ENCODE assay signal across 17 cellular contexts in genomic region chr1:231206856-231207255, GRCh38. TPM values are rescaled to one million over a fixed set of nuclear protein-coding genes. Genes with fewer than 3 reads are reported as not detected.
DNase-seq lines count a peak whose midpoint lies in the region; ATAC-seq and TF ChIP-seq lines count a peak whose summit lies in the region.
"Had no signal": no experiment of that assay in that cellular context is flagged by ENCODE, and none has a peak within 500 bp of the region (broad histone marks: within the 10 kb centered on the region; RNA-seq: fewer than 3 reads in every experiment).

No MANE protein-coding gene starts in this region.

- H3K27me3 ChIP-seq in breast epithelium: peaks cover 0 to 11% of the 10 kb centered on the region in 2 donors
- no peaks in the 10 kb centered on the region for H3K27me3 ChIP-seq in spleen (replicated peaks in 1 of 7)
- peaks cover 0 to 2% (median 0%) of the 10 kb centered on the region in 3 donors for H3K27me3 ChIP-seq in psoas muscle (ENCODE audit: insufficient read depth in 3 of 3, low read length in 2 of 3)

- H3K9me3 ChIP-seq in breast epithelium (no peaks in the 10 kb centered on the region), spleen (no peaks in the 10 kb centered on the region), psoas muscle (no peaks in the 10 kb centered on the region)

- DNase-seq in T47D (ENCODE audit: low read depth in 1 of 2, low spot score in 1 of 2) (peak; percentile 31 to 54), breast epithelium (ENCODE audit: low spot score in 2 of 2) (no peak), SK-MEL-5 (ENCODE audit: low read depth, low spot score) (peak; percentile 45), spleen (peak; percentile 47), GM13976 (ENCODE audit: low spot score) (no peak), psoas muscle (no peak), activated gamma-delta T cell (lab: John Stamatoyannopoulos, UW) (no peak)
- DNase-seq: cortex of kidney, GOT3, mesendoderm, NCI-H187 treated with DMSO at 0.1 percent for 48 hours had no signal

- peak; percentile 31 for ATAC-seq in esophagus mucosa
- ATAC-seq in psoas muscle: no peak
- ATAC-seq: GM12878, WTC11 had no signal

- no peak for TF ChIP-seq CTCF in breast epithelium (IDR thresholded peaks at IDR 0.05)
- TF ChIP-seq CTCF in spleen (IDR thresholded peaks at IDR 0.05 in 8 of 11, conservative IDR thresholded peaks at IDR 0.05 in 3 of 11): no peak
- TF ChIP-seq CTCF in GM13976 (IDR thresholded peaks at IDR 0.05; ENCODE audit: borderline replicate concordance, control extremely low read depth, extremely low read depth, insufficient read depth, missing control alignments): no peak
- TF ChIP-seq CTCF in psoas muscle (IDR thresholded peaks at IDR 0.05): no peak

- intact Hi-C loops in breast epithelium (cut with DNase I; ENCODE audit: low total_unique reads) (no loop called here), spleen (cut with DNase I; ENCODE audit: low total_unique reads) (no loop called here), psoas muscle (cut with DNase I) (loop anchor here in 1 of 2 donors (5.0 kb wide), 1 partner anchor 115 kb away; no protein-coding TSS in a partner anchor)

- WGBS in spleen, 5 donors: 55 to 72% (median 64%) methylated on average over 8 of the region's 8 CpGs
- 47 to 61% (median 56%) methylated on average over 8 of the region's 8 CpGs for WGBS in psoas muscle, 3 donors

- H3K27ac ChIP-seq in breast epithelium (no peak overlapping the region), spleen (no peak overlapping the region), psoas muscle (no peak overlapping the region)
- H3K27ac ChIP-seq: epithelial cell of prostate had no signal

- H3K4me3 ChIP-seq in breast epithelium: no peak overlapping the region
- no peak overlapping the region for H3K4me3 ChIP-seq in spleen
- H3K4me3 ChIP-seq in psoas muscle: no peak overlapping the region
- H3K4me3 ChIP-seq: GM12878 had no signal

- H3K4me1 ChIP-seq in breast epithelium (no peaks in the 10 kb centered on the region), spleen (peaks cover 6 to 10% (median 9%) of the 10 kb centered on the region in 6 donors), psoas muscle (no peaks in the 10 kb centered on the region)

- H3K36me3 ChIP-seq in breast epithelium (no peaks in the 10 kb centered on the region), spleen (no peaks in the 10 kb centered on the region), psoas muscle (ENCODE audit: insufficient read depth in 1 of 2, low read depth in 1 of 2) (no peaks in the 10 kb centered on the region)

- in situ Hi-C loops in T47D (cut with HindIII; ENCODE audit: low pct_unique_long_range_greater_than_20kb, low sequenced_read_pairs): no loop called here
- in situ Hi-C loops in SK-MEL-5 (cut with HindIII; ENCODE audit: low pct_unique_long_range_greater_than_20kb, low sequenced_read_pairs): no loop called here
- in situ Hi-C loops in GM13976 (cut with MboI; ENCODE audit: low sequenced_read_pairs, unreplicated experiment): no loop called here

- TF ChIP-seq POLR2A in breast epithelium (IDR thresholded peaks at IDR 0.05) (no peak), spleen (IDR thresholded peaks at IDR 0.05) (no peak)

RNA-seq across cellular contexts. Expression of gene GNPAT, which starts 34.2 kb away (rescaled TPM):
- total RNA-seq in breast epithelium (10 to 100 TPM; 31.1 to 40.8 (median 35.8) TPM), esophagus mucosa (20.6 TPM), spleen (10 to 100 TPM; 27.9 to 42.6 (median 33.7) TPM), psoas muscle (10 to 100 TPM; 65.8 to 77.6 (median 73.4) TPM)
- 48.2 and 50.1 TPM in 2 replicates for total RNA-seq in SK-MEL-5 (2014; rRNA removed; shearing (Covaris generic))
- 22.7 and 24.4 TPM in 2 replicates for polyA plus RNA-seq in SK-MEL-5 (2015; cell fraction: cytosol; rRNA removed)
- polyA plus RNA-seq in SK-MEL-5 (2015; cell fraction: nucleus; rRNA removed): 44.9 and 45.0 TPM in 2 replicates
- polyA plus RNA-seq in spleen (10 to 100 TPM; 27.7 to 42.9 (median 42.6) TPM), psoas muscle (100 to 1,000 TPM in 1 of 3 donors, 10 to 100 TPM in 2; 45.5 to 112 (median 70.9) TPM)

RNA-seq across cellular contexts. Expression of gene TRIM67, which starts 45.0 kb away (rescaled TPM):
- total RNA-seq in breast epithelium: not detected
- total RNA-seq in SK-MEL-5 (2014; rRNA removed; shearing (Covaris generic)): 0.03 TPM in 1 of 2 replicates, not detected in the other
- polyA plus RNA-seq in SK-MEL-5 (2015; cell fraction: cytosol; rRNA removed): 0.11 TPM in 1 of 2 replicates, not detected in the other
- 0.32 and 0.34 TPM in 2 replicates for polyA plus RNA-seq in SK-MEL-5 (2015; cell fraction: nucleus; rRNA removed)
- total RNA-seq in esophagus mucosa: not detected
- total RNA-seq in spleen: under 1 TPM in 1 of 7 donors, not detected in 6; 0.06 TPM
- under 1 TPM in 2 of 3 donors, not detected in 1; under 0.01 TPM for polyA plus RNA-seq in spleen
- under 1 TPM in 1 of 4 donors, not detected in 3; 0.06 TPM for total RNA-seq in psoas muscle
- polyA plus RNA-seq in psoas muscle: not detected
- total RNA-seq: activated CD8-positive, alpha-beta memory T cell treated with anti-CD3 and anti-CD28 coated beads for 36 hours; activated T-helper 2 cell treated with anti-CD3 and anti-CD28 coated beads, Interferon-gamma antibody, Interleukin-2, Interleukin-4, amounts not matched to agents 10 μg/mL and 5 μg/mL and 100 μg/mL, durations not matched to agents 14 hours and 24 hours and 36 hours; GM12878; WTC11 had no signal

Comparison
In these comparisons a context has a peak if more than half of its experiments do, and no peak if none do; other contexts are left out.
1. DNase-seq: peak in T47D (2 of 2), SK-MEL-5 (single experiment) and spleen (single experiment); none in breast epithelium (0 of 2), GM13976 (single experiment), psoas muscle (0 of 2) and activated gamma-delta T cell (single experiment).